Comparison of ENCODE assay signal across 26 cellular contexts in genomic region chr5:149322518-149322917, GRCh38. TPM values are rescaled to one million over a fixed set of nuclear protein-coding genes. Genes with fewer than 3 reads are reported as not detected.
DNase-seq lines count a peak whose midpoint lies in the region; ATAC-seq and TF ChIP-seq lines count a peak whose summit lies in the region.
"Had no signal": no experiment of that assay in that cellular context is flagged by ENCODE, and none has a peak within 500 bp of the region (broad histone marks: within the 10 kb centered on the region; RNA-seq: fewer than 3 reads in every experiment).

No MANE protein-coding gene starts in this region.

- no peak overlapping the region for H3K4me3 ChIP-seq in colonic mucosa
- no peak overlapping the region for H3K4me3 ChIP-seq in mesenchymal stem cell (ENCODE audit: insufficient read depth in 1 of 2, low read depth in 1 of 2, low read length in 2 of 2)
- H3K4me3 ChIP-seq in upper lobe of left lung = no peak overlapping the region
- H3K4me3 ChIP-seq: thoracic aorta had no signal

- H3K36me3 Mint-ChIP-seq in activated CD4-positive, alpha-beta T cell treated with anti-CD3 and anti-CD28 coated beads, Interleukin-2, amount 10 ng/mL, durations not matched to agents 7 days and 5 days (ENCODE audit: low read depth) = no peaks in the 10 kb centered on the region
- H3K36me3 Mint-ChIP-seq in activated naive CD4-positive, alpha-beta T cell treated with anti-CD3 and anti-CD28 coated beads, Interleukin-2, amount 50 U/mL, for 72 hours = peaks cover 0 to 5% of the 10 kb centered on the region in 2 donors
- H3K36me3 Mint-ChIP-seq: natural killer cell; stimulated activated effector memory CD8-positive, alpha-beta T cell treated with anti-CD3 and anti-CD28 coated beads, Interleukin-12 subunit alpha, Interleukin-12 subunit beta, amount 100 ng/mL, for 72 hours had no signal

- DNase-seq in activated CD4-positive, alpha-beta T cell treated with anti-CD3 and anti-CD28 coated beads, Interleukin-2, amount 10 ng/mL, durations not matched to agents 7 days and 5 days = no peak
- no peak for DNase-seq in activated CD4-positive, alpha-beta T cell treated with anti-CD3 and anti-CD28 coated beads, Interleukin-2, amount 50 U/mL, for 4 hours
- DNase-seq in colonic mucosa (peak; percentile 80), mesenchymal stem cell (no peak), upper lobe of left lung (peak in 1 of 2 donors; percentile 45), AG08396 (ENCODE audit: low spot score) (no peak)
- DNase-seq in activated naive CD4-positive, alpha-beta T cell treated with anti-CD3 and anti-CD28 coated beads, Interleukin-2, amount 50 U/mL, for 72 hours (ENCODE audit: low spot score in 2 of 2) = no peak
- no peak for DNase-seq in activated CD8-positive, alpha-beta memory T cell treated with anti-CD3 and anti-CD28 coated beads, Interleukin-2, amount 50 U/mL, for 48 hours
- DNase-seq: COR-L47; effector CD8-positive, alpha-beta T cell; natural killer cell; NCI-H1105; NCI-H2029 treated with DMSO at 0.1 percent for 48 hours; NCI-H446 treated with DMSO at 0.1 percent for 48 hours; SK-N-SH had no signal

- H3K9me3 Mint-ChIP-seq in activated CD4-positive, alpha-beta T cell treated with anti-CD3 and anti-CD28 coated beads, Interleukin-2, amount 10 ng/mL, durations not matched to agents 7 days and 5 days = peaks cover 2% of the 10 kb centered on the region
- H3K9me3 Mint-ChIP-seq in activated naive CD4-positive, alpha-beta T cell treated with anti-CD3 and anti-CD28 coated beads, Interleukin-2, amount 50 U/mL, for 72 hours = peaks cover 0 to 2% of the 10 kb centered on the region in 2 donors
- H3K9me3 Mint-ChIP-seq: activated naive CD4-positive, alpha-beta T cell treated with anti-CD3 and anti-CD28 coated beads, Interleukin-2, amount 50 U/mL, for 24 hours; memory B cell; natural killer cell; stimulated activated effector memory CD8-positive, alpha-beta T cell treated with anti-CD3 and anti-CD28 coated beads, Interleukin-12 subunit alpha, Interleukin-12 subunit beta, amount 100 ng/mL, for 72 hours had no signal

- H2BK12ac ChIP-seq in mesenchymal stem cell (ENCODE audit: low read length in 2 of 2) = peak overlapping the region; percentile 81 to 96

- no peak overlapping the region for H2BK5ac ChIP-seq in mesenchymal stem cell (ENCODE audit: low read depth, low read length, poor library complexity, severe bottlenecking)

- H3K4me3 Mint-ChIP-seq in activated CD4-positive, alpha-beta T cell treated with anti-CD3 and anti-CD28 coated beads, Interleukin-2, amount 10 ng/mL, durations not matched to agents 7 days and 5 days = no peak overlapping the region
- H3K4me3 Mint-ChIP-seq: activated naive CD4-positive, alpha-beta T cell treated with anti-CD3 and anti-CD28 coated beads, Interleukin-2, amount 50 U/mL, for 24 hours; memory B cell; natural killer cell; stimulated activated effector memory CD8-positive, alpha-beta T cell treated with anti-CD3 and anti-CD28 coated beads, Interleukin-12 subunit alpha, Interleukin-12 subunit beta, amount 100 ng/mL, for 72 hours had no signal

- no peak for ATAC-seq in upper lobe of left lung (ENCODE audit: low FRiP score in 2 of 2)
- no peak for ATAC-seq in activated naive CD4-positive, alpha-beta T cell treated with anti-CD3 and anti-CD28 coated beads, Interleukin-2, amount 50 U/mL, for 72 hours
- ATAC-seq: natural killer cell; Panc1; stimulated activated effector memory CD8-positive, alpha-beta T cell treated with anti-CD3 and anti-CD28 coated beads, Interleukin-12 subunit alpha, Interleukin-12 subunit beta, amount 100 ng/mL, for 72 hours had no signal

- H3K23ac ChIP-seq in mesenchymal stem cell (ENCODE audit: low read length in 2 of 2) = no peak overlapping the region

- POLR2A ChIA-PET in activated CD4-positive, alpha-beta T cell treated with anti-CD3 and anti-CD28 coated beads, Interleukin-2, amount 10 ng/mL, durations not matched to agents 7 days and 5 days (lab: Charles Lee) = no interaction called here

- no peaks in the 10 kb centered on the region for H3K9me3 ChIP-seq in colonic mucosa
- H3K9me3 ChIP-seq in mesenchymal stem cell (ENCODE audit: control insufficient read depth, low read length) = no peaks in the 10 kb centered on the region
- no peaks in the 10 kb centered on the region for H3K9me3 ChIP-seq in upper lobe of left lung
- H3K9me3 ChIP-seq: SK-N-SH, thoracic aorta had no signal

- peak overlapping the region; percentile 2 for H2BK15ac ChIP-seq in mesenchymal stem cell (ENCODE audit: low read depth, poor library complexity, severe bottlenecking)

- no peak overlapping the region for H2AK5ac ChIP-seq in mesenchymal stem cell (ENCODE audit: low read length, severe bottlenecking)

- peaks cover 10% of the 10 kb centered on the region for H3K4me1 ChIP-seq in colonic mucosa
- H3K4me1 ChIP-seq in mesenchymal stem cell (ENCODE audit: control insufficient read depth, insufficient read depth, low read depth, low read length) = peaks cover 14% of the 10 kb centered on the region
- peaks cover 15 to 28% (median 22%) of the 10 kb centered on the region in 4 donors for H3K4me1 ChIP-seq in upper lobe of left lung

- peak overlapping the region; percentile 95 for H2BK120ac ChIP-seq in mesenchymal stem cell (ENCODE audit: low read depth, low read length)

- H3K4me1 Mint-ChIP-seq in activated CD4-positive, alpha-beta T cell treated with anti-CD3 and anti-CD28 coated beads, Interleukin-2, amount 10 ng/mL, durations not matched to agents 7 days and 5 days = no peaks in the 10 kb centered on the region
- H3K4me1 Mint-ChIP-seq: activated naive CD4-positive, alpha-beta T cell treated with anti-CD3 and anti-CD28 coated beads, Interleukin-2, amount 50 U/mL, for 24 hours; memory B cell; natural killer cell; stimulated activated effector memory CD8-positive, alpha-beta T cell treated with anti-CD3 and anti-CD28 coated beads, Interleukin-12 subunit alpha, Interleukin-12 subunit beta, amount 100 ng/mL, for 72 hours had no signal

- H3K27me3 Mint-ChIP-seq in activated CD4-positive, alpha-beta T cell treated with anti-CD3 and anti-CD28 coated beads, Interleukin-2, amount 10 ng/mL, durations not matched to agents 7 days and 5 days = no peaks in the 10 kb centered on the region
- H3K27me3 Mint-ChIP-seq: activated naive CD4-positive, alpha-beta T cell treated with anti-CD3 and anti-CD28 coated beads, Interleukin-2, amount 50 U/mL, for 24 hours; memory B cell had no signal

- H4K8ac ChIP-seq in mesenchymal stem cell (ENCODE audit: low read length) = peak overlapping the region; percentile 72

- H3K4ac ChIP-seq in mesenchymal stem cell (ENCODE audit: low read depth in 1 of 2, low read length in 2 of 2) = peak overlapping the region; percentile 71 to 93

- peak overlapping the region; percentile 95 for H4K91ac ChIP-seq in mesenchymal stem cell (ENCODE audit: low read length)

- TF ChIP-seq CTCF in colonic mucosa (IDR thresholded peaks at IDR 0.05) (no peak), upper lobe of left lung (IDR thresholded peaks at IDR 0.05) (no peak)

- H3K14ac ChIP-seq in mesenchymal stem cell (ENCODE audit: low read length in 2 of 2) = no peak overlapping the region

- peak overlapping the region; percentile 44 for H3K27ac Mint-ChIP-seq in activated CD4-positive, alpha-beta T cell treated with anti-CD3 and anti-CD28 coated beads, Interleukin-2, amount 10 ng/mL, durations not matched to agents 7 days and 5 days
- peak overlapping the region in 1 of 2 donors; percentile 56 for H3K27ac Mint-ChIP-seq in activated naive CD4-positive, alpha-beta T cell treated with anti-CD3 and anti-CD28 coated beads, Interleukin-2, amount 50 U/mL, for 72 hours
- H3K27ac Mint-ChIP-seq: activated naive CD4-positive, alpha-beta T cell treated with anti-CD3 and anti-CD28 coated beads, Interleukin-2, amount 50 U/mL, for 24 hours; memory B cell; natural killer cell; stimulated activated effector memory CD8-positive, alpha-beta T cell treated with anti-CD3 and anti-CD28 coated beads, Interleukin-12 subunit alpha, Interleukin-12 subunit beta, amount 100 ng/mL, for 72 hours had no signal

- no peaks in the 10 kb centered on the region for H3K79me1 ChIP-seq in mesenchymal stem cell (replicated peaks; ENCODE audit: low read length, poor library complexity, severe bottlenecking)

- H3K9ac ChIP-seq in colonic mucosa (ENCODE audit: low read depth in 2 of 2, low read length in 2 of 2) (peak overlapping the region in 1 of 2 donors; percentile 23), mesenchymal stem cell (ENCODE audit: low read length) (peak overlapping the region; percentile 80)
- H3K9ac ChIP-seq: SK-N-SH had no signal

- no peak for TF ChIP-seq POLR2A in upper lobe of left lung (IDR thresholded peaks at IDR 0.05)

- H3K4me2 ChIP-seq in mesenchymal stem cell (ENCODE audit: low read length, poor library complexity, severe bottlenecking) = no peak overlapping the region
- H3K4me2 ChIP-seq: SK-N-SH had no signal

- no peaks in the 10 kb centered on the region for H3K36me3 ChIP-seq in colonic mucosa
- peaks cover 6 to 16% of the 10 kb centered on the region in 2 experiments for H3K36me3 ChIP-seq in mesenchymal stem cell (ENCODE audit: control insufficient read depth in 1 of 2, insufficient read depth in 2 of 2, low read depth in 1 of 2, low read length in 2 of 2)
- peaks cover 0 to 13% (median 0%) of the 10 kb centered on the region in 4 donors for H3K36me3 ChIP-seq in upper lobe of left lung
- H3K36me3 ChIP-seq: thoracic aorta had no signal

- no peaks in the 10 kb centered on the region for H3K27me3 ChIP-seq in colonic mucosa
- no peaks in the 10 kb centered on the region for H3K27me3 ChIP-seq in mesenchymal stem cell (ENCODE audit: control insufficient read depth in 1 of 2, insufficient read depth in 1 of 2, low read length in 2 of 2)
- H3K27me3 ChIP-seq in upper lobe of left lung = no peaks in the 10 kb centered on the region

- TF ChIP-seq EP300 in upper lobe of left lung (IDR thresholded peaks at IDR 0.05) = no peak

- H3K27ac ChIP-seq in colonic mucosa (no peak overlapping the region), mesenchymal stem cell (ENCODE audit: low read length, poor library complexity, severe bottlenecking) (no peak overlapping the region), upper lobe of left lung (peak overlapping the region; percentile 37 to 74 (median 56))
- H3K27ac ChIP-seq: 22Rv1, thoracic aorta had no signal

- intact Hi-C loops in colonic mucosa (cut with DNase I) = no loop called here

- no peak overlapping the region for H2AFZ ChIP-seq in mesenchymal stem cell (ENCODE audit: low read depth, low read length)

- H3K18ac ChIP-seq in mesenchymal stem cell (ENCODE audit: low read depth in 1 of 2, low read length in 2 of 2) = peak overlapping the region; percentile 32 to 94

- CTCF ChIA-PET in activated CD4-positive, alpha-beta T cell treated with anti-CD3 and anti-CD28 coated beads, Interleukin-2, amount 10 ng/mL, durations not matched to agents 7 days and 5 days (lab: Charles Lee) = interaction anchor here (0.7 to 1.7 kb wide), 4 partner anchors 10 to 45 kb away, joined by 3 to 7 read pairs (median 4); no protein-coding TSS in a partner anchor

- WGBS in mesenchymal stem cell = 76% methylated on average over 12 of the region's 12 CpGs
- 83 to 91% methylated on average over 12 of the region's 12 CpGs for WGBS in upper lobe of left lung, 2 donors

RNA-seq across cellular contexts. Expression of gene GRPEL2, which starts 22.8 kb away (rescaled TPM):
- total RNA-seq in activated CD4-positive, alpha-beta T cell treated with anti-CD3 and anti-CD28 coated beads, Interleukin-2, amount 10 ng/mL, durations not matched to agents 7 days and 5 days = 10 to 100 TPM; 36.1 to 36.6 TPM
- total RNA-seq in colonic mucosa = 10 to 100 TPM; 14.5 to 16.4 TPM
- 9.4 TPM for polyA plus RNA-seq in mesenchymal stem cell (2013, experiment 1 of 2)
- 9.1 TPM for polyA plus RNA-seq in mesenchymal stem cell (2013, experiment 2 of 2)
- 10 to 100 TPM in 4 of 6 donors, 1 to 10 TPM in 2; 7.3 to 22.1 (median 12.9) TPM for total RNA-seq in upper lobe of left lung
- total RNA-seq in activated naive CD4-positive, alpha-beta T cell treated with anti-CD3 and anti-CD28 coated beads, Interleukin-2, amount 50 U/mL, for 72 hours = 10 to 100 TPM; 26.9 to 43.0 TPM

RNA-seq across cellular contexts. Expression of gene PCYOX1L, which starts 35.3 kb away (rescaled TPM):
- total RNA-seq in activated CD4-positive, alpha-beta T cell treated with anti-CD3 and anti-CD28 coated beads, Interleukin-2, amount 10 ng/mL, durations not matched to agents 7 days and 5 days = 10 to 100 TPM; 34.5 to 34.6 TPM
- total RNA-seq in colonic mucosa = 10 to 100 TPM in 1 of 2 donors, 1 to 10 TPM in 1; 4.0 to 10.1 TPM
- 13.0 TPM for polyA plus RNA-seq in mesenchymal stem cell (2013, experiment 1 of 2)
- 13.3 TPM for polyA plus RNA-seq in mesenchymal stem cell (2013, experiment 2 of 2)
- 10 to 100 TPM in 1 of 6 donors, 1 to 10 TPM in 5; 3.2 to 10.1 (median 5.0) TPM for total RNA-seq in upper lobe of left lung
- total RNA-seq in activated naive CD4-positive, alpha-beta T cell treated with anti-CD3 and anti-CD28 coated beads, Interleukin-2, amount 50 U/mL, for 72 hours = 10 to 100 TPM; 14.2 to 19.7 TPM

RNA-seq across cellular contexts. Expression of gene AFAP1L1, which starts 50.9 kb away (rescaled TPM):
- total RNA-seq in activated CD4-positive, alpha-beta T cell treated with anti-CD3 and anti-CD28 coated beads, Interleukin-2, amount 10 ng/mL, durations not matched to agents 7 days and 5 days = not detected
- total RNA-seq in colonic mucosa (1 to 10 TPM; 1.6 to 4.0 TPM), upper lobe of left lung (10 to 100 TPM; 15.1 to 40.8 (median 26.5) TPM)
- 10.1 TPM for polyA plus RNA-seq in mesenchymal stem cell (2013, experiment 1 of 2)
- 9.8 TPM for polyA plus RNA-seq in mesenchymal stem cell (2013, experiment 2 of 2)
- under 1 TPM; 0.07 to 0.99 TPM for total RNA-seq in activated naive CD4-positive, alpha-beta T cell treated with anti-CD3 and anti-CD28 coated beads, Interleukin-2, amount 50 U/mL, for 72 hours

RNA-seq across cellular contexts. Expression of gene IL17B, which starts 56.6 kb away (rescaled TPM):
- not detected for total RNA-seq in activated CD4-positive, alpha-beta T cell treated with anti-CD3 and anti-CD28 coated beads, Interleukin-2, amount 10 ng/mL, durations not matched to agents 7 days and 5 days
- total RNA-seq in colonic mucosa (under 1 TPM in 1 of 2 donors, not detected in 1; 0.42 TPM), upper lobe of left lung (1 to 10 TPM in 1 of 6 donors, not detected in 5; 2.4 TPM)
- 6.6 TPM for polyA plus RNA-seq in mesenchymal stem cell (2013, experiment 1 of 2)
- 6.3 TPM for polyA plus RNA-seq in mesenchymal stem cell (2013, experiment 2 of 2)
- not detected for total RNA-seq in activated naive CD4-positive, alpha-beta T cell treated with anti-CD3 and anti-CD28 coated beads, Interleukin-2, amount 50 U/mL, for 72 hours
- total RNA-seq: activated CD8-positive, alpha-beta memory T cell treated with anti-CD3 and anti-CD28 coated beads for 36 hours; cerebellum; fibroblast of lung; HT1080; LHCN-M2; natural killer cell had no signal

Comparison
In these comparisons a context has a peak if more than half of its experiments do, and no peak if none do; other contexts are left out.
1. H3K27ac ChIP-seq: peak in upper lobe of left lung (4 of 4); none in colonic mucosa (single experiment) and mesenchymal stem cell (single experiment).